Comparison of ENCODE assay signal across 15 cellular contexts in genomic region chr15:88219623-88220022, GRCh38. TPM values are rescaled to one million over a fixed set of nuclear protein-coding genes. Genes with fewer than 3 reads are reported as not detected.
"Had no signal": no experiment of that assay in that cellular context is flagged by ENCODE, and none has a peak within 500 bp of the region (broad histone marks: within the 10 kb centered on the region; RNA-seq: fewer than 3 reads in every experiment).

No MANE protein-coding gene starts in this region.

- H3K4me3 ChIP-seq: coronary artery, hepatocyte, ovary, smooth muscle cell, thyroid gland had no signal

- H3K27ac Mint-ChIP-seq: naive thymus-derived CD4-positive, alpha-beta T cell; nephron progenitor cell had no signal

- H3K36me3 Mint-ChIP-seq: naive thymus-derived CD4-positive, alpha-beta T cell had no signal

- H3K9me3 ChIP-seq: ovary, thyroid gland had no signal

- H3K4me1 ChIP-seq: thyroid gland had no signal

- H3K36me3 ChIP-seq: ovary, thyroid gland had no signal

- ATAC-seq: naive thymus-derived CD4-positive, alpha-beta T cell had no signal

- DNase-seq: effector CD8-positive, alpha-beta T cell; foreskin melanocyte; naive thymus-derived CD4-positive, alpha-beta T cell; nephron progenitor cell; ovary; right cardiac atrium; stimulated activated CD4-positive, alpha-beta T cell treated with anti-CD3 and anti-CD28 coated beads, Interleukin-2, amount 100 ng/mL, for 48 hours; stimulated activated naive CD4-positive, alpha-beta T cell treated with Interleukin-2 at 50 U/mL for 16 hours; thyroid gland had no signal

- H3K4me3 Mint-ChIP-seq: naive thymus-derived CD4-positive, alpha-beta T cell; nephron progenitor cell had no signal

- H2AFZ ChIP-seq: hepatocyte had no signal

- H3K4me2 ChIP-seq: hepatocyte, smooth muscle cell had no signal

- H3K27ac ChIP-seq: coronary artery, hepatocyte, ovary, thyroid gland had no signal

- H3K4me1 Mint-ChIP-seq: naive thymus-derived CD4-positive, alpha-beta T cell; nephron progenitor cell had no signal

- H3K27me3 ChIP-seq: hepatocyte, ovary, thyroid gland had no signal

RNA-seq across cellular contexts. Expression of gene NTRK3, which starts 36.9 kb away (rescaled TPM):
- total RNA-seq: dermis microvascular lymphatic vessel endothelial cell, kidney epithelial cell, lung microvascular endothelial cell had no signal
- polyA plus RNA-seq: naive thymus-derived CD4-positive, alpha-beta T cell had no signal
